In the genomic region with DNA sequence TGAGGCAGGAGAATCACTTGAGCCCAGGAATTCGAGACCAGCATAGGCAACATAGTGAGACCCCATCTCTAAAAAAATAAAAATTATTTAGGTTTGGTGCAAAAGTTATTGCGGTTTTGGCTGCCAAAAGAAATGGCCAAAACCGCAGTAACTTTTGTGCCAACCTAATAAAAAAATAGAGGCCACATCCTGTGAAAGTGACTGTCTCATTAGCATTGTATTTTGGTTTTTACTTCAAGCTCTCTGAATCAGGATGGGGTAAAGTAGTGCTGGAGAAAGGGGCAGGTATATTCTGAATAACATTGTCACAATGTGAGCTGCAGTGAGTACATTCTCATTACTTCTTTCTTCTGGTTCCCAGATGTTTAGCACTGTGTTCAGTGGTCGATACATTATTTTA, we compare ENCODE assay signal across 23 cellular contexts. TPM values are rescaled to one million over a fixed set of nuclear protein-coding genes. Genes with fewer than 3 reads are reported as not detected.
DNase-seq lines count a peak whose midpoint lies in the region; ATAC-seq, FAIRE-seq and TF ChIP-seq lines count a peak whose summit lies in the region.
"Had no signal": no experiment of that assay in that cellular context is flagged by ENCODE, and none has a peak within 500 bp of the region (broad histone marks: within the 10 kb centered on the region; RNA-seq: fewer than 3 reads in every experiment).

No MANE protein-coding gene starts in this region.

- H3K27ac Mint-ChIP-seq in immature natural killer cell = no peak overlapping the region
- H3K27ac Mint-ChIP-seq: CD4-positive, CD25-positive, alpha-beta regulatory T cell had no signal

- peaks cover 19 to 23% of the 10 kb centered on the region in 2 donors for H3K4me1 Mint-ChIP-seq in immature natural killer cell

- H3K9me3 ChIP-seq in GM23248 (ENCODE audit: low read depth) (no peaks in the 10 kb centered on the region), K562 (replicated peaks; ENCODE audit: control insufficient read depth, insufficient read depth, low read depth, low read length) (no peaks in the 10 kb centered on the region)
- H3K9me3 ChIP-seq: BE2C, SJSA1 had no signal

- H3K36me3 ChIP-seq in GM23248 (ENCODE audit: low read depth) = peaks cover 32% of the 10 kb centered on the region
- peaks cover 86% of the 10 kb centered on the region for H3K36me3 ChIP-seq in K562 (ENCODE audit: control insufficient read depth, insufficient read depth, low read length)

- H3K27ac ChIP-seq in GM23248 = no peak overlapping the region
- H3K27ac ChIP-seq in K562 (ENCODE audit: extremely low read depth, low read depth, low read length) = no peak overlapping the region
- H3K27ac ChIP-seq: PC-9, SJSA1 had no signal

- H3K4me1 ChIP-seq in GM23248 (ENCODE audit: insufficient read depth) = no peaks in the 10 kb centered on the region
- H3K4me1 ChIP-seq in K562 (replicated peaks in 1 of 2; ENCODE audit: control insufficient read depth in 2 of 2, insufficient read depth in 2 of 2, low read length in 2 of 2) = no peaks in the 10 kb centered on the region; a peak in 2 of 5 replicates
- H3K4me1 ChIP-seq: BE2C, SJSA1 had no signal

- TF ChIP-seq CTCF in K562 (IDR thresholded peaks at IDR 0.05 in 2 of 3, conservative IDR thresholded peaks at IDR 0.05 in 1 of 3; ENCODE audit: insufficient read depth in 2 of 3, low read depth in 1 of 3, low read length in 3 of 3) = no peak

- intact Hi-C loops in K562 (cut with micrococcal nuclease) (no loop called here), left cardiac atrium (cut with DNase I) (no loop called here)

- no peak for TF ChIP-seq POLR2A in K562 (conservative IDR thresholded peaks at IDR 0.05)

- no peaks in the 10 kb centered on the region for H3F3A ChIP-seq in GM23248 (ENCODE audit: insufficient read depth)

- peaks cover 0 to 3% (median 0%) of the 10 kb centered on the region in 3 donors for H3K36me3 Mint-ChIP-seq in immature natural killer cell

- H3K27me3 ChIP-seq in GM23248 (replicated peaks; ENCODE audit: insufficient read depth) (no peaks in the 10 kb centered on the region), K562 (ENCODE audit: control insufficient read depth in 2 of 2, insufficient read depth in 2 of 2, low read length in 2 of 2) (no peaks in the 10 kb centered on the region)
- H3K27me3 ChIP-seq: BE2C, SJSA1 had no signal

- TF ChIP-seq EP300 in K562 (IDR thresholded peaks at IDR 0.05; ENCODE audit: low read length) = no peak

- ATAC-seq in K562 (no peak), GM21529 (IDR thresholded peaks at IDR 0.05; ENCODE audit: unreplicated experiment) (no peak), left cardiac atrium (no peak), GM18498 (IDR thresholded peaks at IDR 0.05; ENCODE audit: unreplicated experiment) (no peak)
- ATAC-seq: Right ventricle myocardium inferior had no signal

- POLR2A ChIA-PET in K562 (lab: Yijun Ruan, JAX) = interaction anchor here (0.6 to 2.6 kb wide), 5 partner anchors 12 to 473 kb away, joined by 3 to 9 read pairs (median 5); no protein-coding TSS in a partner anchor

- H2AFZ ChIP-seq in GM23248 = no peak overlapping the region
- no peak overlapping the region for H2AFZ ChIP-seq in K562 (ENCODE audit: low read depth, low read length)
- H2AFZ ChIP-seq: PC-9 had no signal

- H4K20me1 ChIP-seq in GM23248 (ENCODE audit: insufficient read depth) (no peaks in the 10 kb centered on the region), K562 (replicated peaks; ENCODE audit: control insufficient read depth, insufficient read depth, low read length) (no peaks in the 10 kb centered on the region)

- peak; percentile 14 for DNase-seq in GM23248
- DNase-seq in K562 (ENCODE audit: extremely low read depth in 1 of 4, low spot score in 3 of 4) = no peak
- DNase-seq in immature natural killer cell = peak; percentile 28 to 53 (median 40)
- DNase-seq in T-helper 9 cell = no peak
- DNase-seq in left cardiac atrium = no peak
- DNase-seq: BE2C; DMS53; HCEC 1CT; KBM-7; MM.1S; NCI-H2029; NCI-H446; NCI-H524 treated with DMSO at 0.1 percent for 48 hours; NCI-H82; NK-92 treated with Interleukin-12 subunit alpha and Interleukin-12 subunit beta, amount 100 ng/mL, for 24 hours; PC-9 had no signal

- TF ChIP-seq RAD21 in K562 (CRISPR knock-in tag; conservative IDR thresholded peaks at IDR 0.05 in 1 of 2, IDR thresholded peaks at IDR 0.05 in 1 of 2) = no peak

- H3K4me3 Mint-ChIP-seq in immature natural killer cell = peak overlapping the region in 4 of 5 donors; percentile 11 to 57 (median 30)
- H3K4me3 Mint-ChIP-seq: CD4-positive, CD25-positive, alpha-beta regulatory T cell had no signal

- H3K79me2 ChIP-seq in GM23248 (ENCODE audit: insufficient read depth) (no peaks in the 10 kb centered on the region), K562 (ENCODE audit: control insufficient read depth, insufficient read depth, low read length) (no peaks in the 10 kb centered on the region)

- H3K4me2 ChIP-seq in GM23248 (ENCODE audit: unreplicated experiment) = no peak overlapping the region
- H3K4me2 ChIP-seq in K562 (ENCODE audit: insufficient read depth, low read length) = no peak overlapping the region
- H3K4me2 ChIP-seq: PC-9 had no signal

- H3K9ac ChIP-seq in GM23248 (no peak overlapping the region), K562 (ENCODE audit: insufficient read depth in 1 of 2, low read depth in 2 of 2, low read length in 2 of 2) (no peak overlapping the region)

- CTCF ChIA-PET in K562 (lab: Yijun Ruan, JAX; ENCODE audit: low intra/inter-chr PET ratio) = no interaction called here

- WGBS in GM23248 (ENCODE audit: low coverage in 1 of 2, low lambda C conversion rate in 2 of 2, missing lambda C conversion rate in 2 of 2), 2 experiments = 56 to 59% methylated on average over 4 of the region's 4 CpGs
- WGBS in K562 (ENCODE audit: insufficient coverage, low coverage, missing lambda C conversion rate) = 76% methylated on average over 4 of the region's 4 CpGs

- H3K4me3 ChIP-seq in GM23248 = no peak overlapping the region
- H3K4me3 ChIP-seq in K562 = no peak overlapping the region
- H3K4me3 ChIP-seq: PC-9, SJSA1 had no signal

- FAIRE-seq in K562 (lab: Jason Lieb, UNC) = no peak
- FAIRE-seq: D721Med, H1 had no signal

- in situ Hi-C loops in GM23248 (cut with MboI) (no loop called here), K562 (cut with MboI) (no loop called here)

- no peaks in the 10 kb centered on the region for H3K9me3 Mint-ChIP-seq in immature natural killer cell
- H3K9me3 Mint-ChIP-seq: CD4-positive, CD25-positive, alpha-beta regulatory T cell had no signal

- H3K9me1 ChIP-seq in K562 (ENCODE audit: control insufficient read depth, insufficient read depth, low read length) = no peaks in the 10 kb centered on the region

- H3K27me3 Mint-ChIP-seq in immature natural killer cell (ENCODE audit: low read depth in 3 of 3) = peaks cover 20 to 34% (median 22%) of the 10 kb centered on the region in 3 donors
- H3K27me3 Mint-ChIP-seq: CD4-positive, CD25-positive, alpha-beta regulatory T cell had no signal

- H3K9me2 ChIP-seq in GM23248 (ENCODE audit: insufficient read depth) = no peaks in the 10 kb centered on the region

- TSS peak; percentile 11 for BruUV-seq in K562 (replicated peaks; lab: Mats Ljungman, UMichigan)

RNA-seq across cellular contexts. Expression of a gene that starts 36.0 kb away (rescaled TPM):
- total RNA-seq in GM23248 (2014; rRNA removed; shearing (Covaris generic)) = 15.3 and 16.3 TPM in 2 replicates
- polyA plus RNA-seq in GM23248 (2016; fragmentation: Nextera tagmentation; extraction: Ambion mirVana) (21.6 and 26.0 TPM in 2 replicates), K562 (2011; rRNA removed) (102 and 104 TPM in 2 replicates), K562 (2014; fragmentation: Illumina TruSeq; extraction: Trizol) (143 and 158 TPM in 2 replicates), K562 (2014; fragmentation: Nextera tagmentation; extraction: Ambion mirVana) (10 to 100 TPM; 11.8 to 46.3 TPM), K562 (2014; rRNA removed) (62.7 and 80.3 TPM in 2 replicates), immature natural killer cell (1 to 10 TPM in 2 of 3 donors, under 1 TPM in 1; 0.76 to 4.2 (median 1.4) TPM)
- 998 and 1,046 TPM in 2 replicates for total RNA-seq in K562 (2011; cell fraction: chromatin; rRNA removed; ENCODE audit: low replicate concordance)
- total RNA-seq in K562 (2011; cell fraction: nucleolus; rRNA removed) = 668 and 698 TPM in 2 replicates
- total RNA-seq in K562 (2011; cell fraction: nucleoplasm; rRNA removed) = 746 and 878 TPM in 2 replicates
- total RNA-seq in K562 (2014; rRNA removed) (71.7 and 82.2 TPM in 2 replicates), K562 (2014; rRNA removed; fragmentation: Illumina TruSeq; extraction: Trizol) (75.5 and 89.2 TPM in 2 replicates), K562 (2015; rRNA removed; fragmentation: Illumina TruSeq; extraction: Trizol) (54.9 and 56.1 TPM in 2 replicates), K562 (2021) (127 and 141 TPM in 2 replicates), left cardiac atrium (10 to 100 TPM; 40.3 to 55.4 TPM)
- polyA plus RNA-seq in K562 (2011; cell fraction: cytosol; rRNA removed) = 101 and 137 TPM in 2 replicates
- polyA plus RNA-seq in K562 (2011; cell fraction: nucleus; rRNA removed) = 300 and 643 TPM in 2 replicates
- polyA plus RNA-seq in K562 (2012) = 77.1 and 103 TPM in 2 replicates
- polyA minus RNA-seq in K562 (2011; rRNA and poly(A)+ RNA removed) = 165 and 302 TPM in 2 replicates
- 41.3 and 104 TPM in 2 replicates for polyA minus RNA-seq in K562 (2011; cell fraction: cytosol; rRNA and poly(A)+ RNA removed)
- 181 and 232 TPM in 2 replicates for polyA minus RNA-seq in K562 (2011; cell fraction: nucleus; rRNA and poly(A)+ RNA removed)

RNA-seq across cellular contexts. Expression of a gene that starts 41.4 kb away (rescaled TPM):
- 68.1 and 83.1 TPM in 2 replicates for total RNA-seq in GM23248 (2014; rRNA removed; shearing (Covaris generic))
- polyA plus RNA-seq in GM23248 (2016; fragmentation: Nextera tagmentation; extraction: Ambion mirVana) (36.8 and 39.4 TPM in 2 replicates), K562 (2011; rRNA removed) (8.5 and 8.6 TPM in 2 replicates), K562 (2014; fragmentation: Illumina TruSeq; extraction: Trizol) (6.2 and 12.7 TPM in 2 replicates), K562 (2014; fragmentation: Nextera tagmentation; extraction: Ambion mirVana) (under 1 TPM; 0.04 to 0.21 TPM), K562 (2014; rRNA removed) (17.2 and 20.8 TPM in 2 replicates), immature natural killer cell (10 to 100 TPM; 28.1 to 43.5 (median 33.6) TPM)
- total RNA-seq in K562 (2011; cell fraction: chromatin; rRNA removed; ENCODE audit: low replicate concordance) = 16.1 and 63.4 TPM in 2 replicates
- 75.0 and 82.4 TPM in 2 replicates for total RNA-seq in K562 (2011; cell fraction: nucleolus; rRNA removed)
- total RNA-seq in K562 (2011; cell fraction: nucleoplasm; rRNA removed) = 39.3 and 45.6 TPM in 2 replicates
- total RNA-seq in K562 (2014; rRNA removed) (13.9 and 14.0 TPM in 2 replicates), K562 (2014; rRNA removed; fragmentation: Illumina TruSeq; extraction: Trizol) (2.6 and 3.6 TPM in 2 replicates), K562 (2015; rRNA removed; fragmentation: Illumina TruSeq; extraction: Trizol) (9.3 and 10.7 TPM in 2 replicates), K562 (2021) (18.0 and 21.5 TPM in 2 replicates), left cardiac atrium (10 to 100 TPM; 15.1 to 20.7 TPM)
- 7.8 and 21.4 TPM in 2 replicates for polyA plus RNA-seq in K562 (2011; cell fraction: cytosol; rRNA removed)
- 29.1 and 66.7 TPM in 2 replicates for polyA plus RNA-seq in K562 (2011; cell fraction: nucleus; rRNA removed)
- 10.6 and 14.8 TPM in 2 replicates for polyA plus RNA-seq in K562 (2012)
- polyA minus RNA-seq in K562 (2011; rRNA and poly(A)+ RNA removed) = 2.3 and 6.4 TPM in 2 replicates
- 3.2 and 8.1 TPM in 2 replicates for polyA minus RNA-seq in K562 (2011; cell fraction: cytosol; rRNA and poly(A)+ RNA removed)
- polyA minus RNA-seq in K562 (2011; cell fraction: nucleus; rRNA and poly(A)+ RNA removed) = 17.4 and 22.3 TPM in 2 replicates

RNA-seq across cellular contexts. Expression of a gene that starts 58.0 kb away (rescaled TPM):
- 0.76 and 2.3 TPM in 2 replicates for total RNA-seq in GM23248 (2014; rRNA removed; shearing (Covaris generic))
- polyA plus RNA-seq in GM23248 (2016; fragmentation: Nextera tagmentation; extraction: Ambion mirVana) (2.6 and 3.0 TPM in 2 replicates), K562 (2011; rRNA removed) (3.6 and 5.3 TPM in 2 replicates), K562 (2014; fragmentation: Illumina TruSeq; extraction: Trizol) (1.6 and 7.0 TPM in 2 replicates), K562 (2014; fragmentation: Nextera tagmentation; extraction: Ambion mirVana) (under 1 TPM; 0.55 to 0.73 TPM), K562 (2014; rRNA removed) (17.0 and 17.3 TPM in 2 replicates), immature natural killer cell (1 to 10 TPM in 1 of 3 donors, under 1 TPM in 1, not detected in 1; 0.99 to 1.9 TPM)
- 3.9 and 8.6 TPM in 2 replicates for total RNA-seq in K562 (2011; cell fraction: chromatin; rRNA removed; ENCODE audit: low replicate concordance)
- 9.5 TPM in 2 replicates for total RNA-seq in K562 (2011; cell fraction: nucleolus; rRNA removed)
- total RNA-seq in K562 (2011; cell fraction: nucleoplasm; rRNA removed) = 5.4 and 5.5 TPM in 2 replicates
- total RNA-seq in K562 (2014; rRNA removed) (21.1 and 25.0 TPM in 2 replicates), K562 (2014; rRNA removed; fragmentation: Illumina TruSeq; extraction: Trizol) (1.1 and 1.3 TPM in 2 replicates), K562 (2015; rRNA removed; fragmentation: Illumina TruSeq; extraction: Trizol) (6.7 and 7.1 TPM in 2 replicates), K562 (2021) (12.9 and 13.9 TPM in 2 replicates), left cardiac atrium (1 to 10 TPM; 2.8 to 3.7 TPM)
- 6.4 and 18.6 TPM in 2 replicates for polyA plus RNA-seq in K562 (2011; cell fraction: cytosol; rRNA removed)
- 3.8 and 8.0 TPM in 2 replicates for polyA plus RNA-seq in K562 (2011; cell fraction: nucleus; rRNA removed)
- 10.9 and 13.0 TPM in 2 replicates for polyA plus RNA-seq in K562 (2012)
- polyA minus RNA-seq in K562 (2011; rRNA and poly(A)+ RNA removed) = 0.66 and 0.84 TPM in 2 replicates
- 4.9 and 8.0 TPM in 2 replicates for polyA minus RNA-seq in K562 (2011; cell fraction: cytosol; rRNA and poly(A)+ RNA removed)
- polyA minus RNA-seq in K562 (2011; cell fraction: nucleus; rRNA and poly(A)+ RNA removed) = 2.3 and 2.7 TPM in 2 replicates

Comparison
In these comparisons a context has a peak if more than half of its experiments do, and no peak if none do; other contexts are left out.
1. DNase-seq: peak in GM23248 (single experiment) and immature natural killer cell (3 of 3); none in K562 (0 of 4), T-helper 9 cell (single experiment) and left cardiac atrium (single experiment).